14 cellular contexts compared by ENCODE assay signal in genomic region chr20:4013041-4013440, GRCh38. TPM values are rescaled to one million over a fixed set of nuclear protein-coding genes. Genes with fewer than 3 reads are reported as not detected.
DNase-seq lines count a peak whose midpoint lies in the region; ATAC-seq and TF ChIP-seq lines count a peak whose summit lies in the region.
"Had no signal": no experiment of that assay in that cellular context is flagged by ENCODE, and none has a peak within 500 bp of the region (broad histone marks: within the 10 kb centered on the region; RNA-seq: fewer than 3 reads in every experiment).

No MANE protein-coding gene starts in this region.

- DNase-seq in dorsolateral prefrontal cortex: no peak
- DNase-seq in mesenchymal stem cell: peak; percentile 40
- DNase-seq in upper lobe of left lung: no peak
- DNase-seq in testis: no peak
- DNase-seq in NCI-H1694 treated with DMSO at 0.1 percent for 48 hours (lab: John Stamatoyannopoulos, UW): no peak
- no peak for DNase-seq in T-cell
- DNase-seq: activated CD4-positive, alpha-beta T cell treated with anti-CD3 and anti-CD28 coated beads, Interleukin-2, amount 50 U/mL, for 4 hours; activated T-cell treated with anti-CD3 and anti-CD28 coated beads, Interleukin-2, amount 50 U/mL, for 4 hours; left ventricle myocardium superior; NCI-H1436 treated with DMSO at 0.1 percent for 48 hours; right cardiac atrium had no signal

- CTCF ChIA-PET in T-cell (lab: Charles Lee): interaction anchor here in 1 of 2 donors (1.2 kb wide), 1 partner anchor 69 kb away, joined by 3 read pairs; no protein-coding TSS in a partner anchor

- no peak overlapping the region for H2AK5ac ChIP-seq in mesenchymal stem cell (ENCODE audit: low read length, severe bottlenecking)

- no peak overlapping the region for H2BK120ac ChIP-seq in mesenchymal stem cell (ENCODE audit: low read depth, low read length)

- H3K36me3 Mint-ChIP-seq in T-cell: peaks cover 16% of the 10 kb centered on the region

- no peaks in the 10 kb centered on the region for H3K27me3 Mint-ChIP-seq in T-cell

- no peak overlapping the region for H3K4ac ChIP-seq in mesenchymal stem cell (ENCODE audit: low read depth in 1 of 2, low read length in 2 of 2)

- H4K20me1 ChIP-seq in Loucy (ENCODE audit: insufficient read depth, low read length, poor library complexity, severe bottlenecking): peaks cover 36% of the 10 kb centered on the region

- H3K36me3 ChIP-seq in Loucy (ENCODE audit: insufficient read depth, low read length) (no peaks in the 10 kb centered on the region; the same call in 1 of the 2 replicates), mesenchymal stem cell (ENCODE audit: control insufficient read depth in 1 of 2, insufficient read depth in 2 of 2, low read depth in 1 of 2, low read length in 2 of 2) (peaks cover 0 to 33% of the 10 kb centered on the region in 2 experiments), upper lobe of left lung (no peaks in the 10 kb centered on the region), testis (ENCODE audit: low read depth, missing control alignments) (no peaks in the 10 kb centered on the region)
- H3K36me3 ChIP-seq: HAP-1 had no signal

- no peak overlapping the region for H2BK15ac ChIP-seq in mesenchymal stem cell (ENCODE audit: low read depth, poor library complexity, severe bottlenecking)

- H4K8ac ChIP-seq in mesenchymal stem cell (ENCODE audit: low read length): no peak overlapping the region

- no peak overlapping the region for H2BK12ac ChIP-seq in mesenchymal stem cell (ENCODE audit: low read length in 2 of 2)

- H3K4me2 ChIP-seq in Loucy (ENCODE audit: low read depth, low read length, poor library complexity, severe bottlenecking) (peak overlapping the region; percentile 91), mesenchymal stem cell (ENCODE audit: low read length, poor library complexity, severe bottlenecking) (no peak overlapping the region)

- H3K79me2 ChIP-seq in Loucy (ENCODE audit: insufficient read depth, low read length): peaks cover 62% of the 10 kb centered on the region

- H3K9me3 ChIP-seq in Loucy (ENCODE audit: insufficient read depth, low read depth, low read length): no peaks in the 10 kb centered on the region
- H3K9me3 ChIP-seq in mesenchymal stem cell (ENCODE audit: control insufficient read depth, low read length): no peaks in the 10 kb centered on the region
- H3K9me3 ChIP-seq in upper lobe of left lung: no peaks in the 10 kb centered on the region
- no peaks in the 10 kb centered on the region for H3K9me3 ChIP-seq in testis
- H3K9me3 ChIP-seq: HAP-1 had no signal

- POLR2A ChIA-PET in T-cell (lab: Charles Lee): interaction anchor here (0.6 to 0.7 kb wide), 4 partner anchors 25 to 199 kb away, joined by 3 to 4 read pairs (median 4); no protein-coding TSS in a partner anchor

- TF ChIP-seq EP300 in upper lobe of left lung (IDR thresholded peaks at IDR 0.05): no peak

- H3K18ac ChIP-seq in mesenchymal stem cell (ENCODE audit: low read depth in 1 of 2, low read length in 2 of 2): no peak overlapping the region

- no peak overlapping the region for H2BK5ac ChIP-seq in mesenchymal stem cell (ENCODE audit: low read depth, low read length, poor library complexity, severe bottlenecking)

- peaks cover 48% of the 10 kb centered on the region for H3K4me1 ChIP-seq in Loucy (ENCODE audit: insufficient read depth, low read length, poor library complexity, severe bottlenecking)
- H3K4me1 ChIP-seq in mesenchymal stem cell (ENCODE audit: control insufficient read depth, insufficient read depth, low read depth, low read length): no peaks in the 10 kb centered on the region
- H3K4me1 ChIP-seq in upper lobe of left lung: peaks cover 41 to 54% (median 46%) of the 10 kb centered on the region in 4 donors
- H3K4me1 ChIP-seq in testis: peaks cover 9% of the 10 kb centered on the region

- peak overlapping the region; percentile 81 for H3K9ac ChIP-seq in Loucy (ENCODE audit: low read depth, low read length, poor library complexity, severe bottlenecking)
- H3K9ac ChIP-seq in mesenchymal stem cell (ENCODE audit: low read length): peak overlapping the region; percentile 97

- H3K27ac Mint-ChIP-seq in T-cell: no peak overlapping the region
- H3K27ac Mint-ChIP-seq: activated naive CD4-positive, alpha-beta T cell treated with anti-CD3 and anti-CD28 coated beads, Interleukin-2, amount 50 U/mL, for 72 hours had no signal

- no peak overlapping the region for H3K23ac ChIP-seq in mesenchymal stem cell (ENCODE audit: low read length in 2 of 2)

- H3K4me3 Mint-ChIP-seq in T-cell: no peak overlapping the region

- H3K4me1 Mint-ChIP-seq in T-cell: peaks cover 34 to 41% (median 41%) of the 10 kb centered on the region in 3 donors

- H4K91ac ChIP-seq in mesenchymal stem cell (ENCODE audit: low read length): no peak overlapping the region

- intact Hi-C loops in dorsolateral prefrontal cortex (cut with DNase I): loop anchor here in 1 of 2 donors (10.0 kb wide), 1 partner anchor 88 kb away; no protein-coding TSS in a partner anchor
- intact Hi-C loops in testis (cut with DNase I; ENCODE audit: low total_unique reads): loop anchor here (10.0 kb wide), 1 partner anchor 72 kb away; no protein-coding TSS in a partner anchor

- H3K27me3 ChIP-seq in Loucy (ENCODE audit: insufficient read depth, low read length, poor library complexity, severe bottlenecking) (no peaks in the 10 kb centered on the region), dorsolateral prefrontal cortex (no peaks in the 10 kb centered on the region), mesenchymal stem cell (ENCODE audit: control insufficient read depth in 1 of 2, insufficient read depth in 1 of 2, low read length in 2 of 2) (no peaks in the 10 kb centered on the region), upper lobe of left lung (no peaks in the 10 kb centered on the region), testis (no peaks in the 10 kb centered on the region)

- no peaks in the 10 kb centered on the region for H3K9me2 ChIP-seq in Loucy (replicated peaks; ENCODE audit: low read depth, low read length)

- H3K4me3 ChIP-seq in Loucy (ENCODE audit: low read length, poor library complexity, severe bottlenecking): peak overlapping the region; percentile 92
- H3K4me3 ChIP-seq in dorsolateral prefrontal cortex: peak overlapping the region in 39 of 59 donors; percentile 5 to 92 (median 85)
- H3K4me3 ChIP-seq in mesenchymal stem cell (ENCODE audit: insufficient read depth in 1 of 2, low read depth in 1 of 2, low read length in 2 of 2): peak overlapping the region in 1 of 2 experiments; percentile 100
- peak overlapping the region in 1 of 4 donors; percentile 7 for H3K4me3 ChIP-seq in upper lobe of left lung
- H3K4me3 ChIP-seq in testis: no peak overlapping the region
- H3K4me3 ChIP-seq: HAP-1 had no signal

- peaks cover 12% of the 10 kb centered on the region for H3K79me1 ChIP-seq in mesenchymal stem cell (replicated peaks; ENCODE audit: low read length, poor library complexity, severe bottlenecking)

- peak overlapping the region in 29 of 59 donors; percentile 0 to 96 (median 34) for H3K27ac ChIP-seq in dorsolateral prefrontal cortex
- H3K27ac ChIP-seq in mesenchymal stem cell (ENCODE audit: low read length, poor library complexity, severe bottlenecking): no peak overlapping the region
- H3K27ac ChIP-seq in upper lobe of left lung: peak overlapping the region; percentile 84 to 98 (median 91)
- no peak overlapping the region for H3K27ac ChIP-seq in testis

- no peaks in the 10 kb centered on the region for H3K9me3 Mint-ChIP-seq in T-cell
- H3K9me3 Mint-ChIP-seq: activated naive CD4-positive, alpha-beta T cell treated with anti-CD3 and anti-CD28 coated beads, Interleukin-2, amount 50 U/mL, for 72 hours; activated T-cell treated with anti-CD3 and anti-CD28 coated beads, Interleukin-2, amount 50 U/mL, for 4 hours had no signal

- 94% methylated on average over 1 of the region's 2 CpGs for WGBS in mesenchymal stem cell
- 60 to 61% methylated on average over 2 of the region's 2 CpGs for WGBS in upper lobe of left lung, 2 donors
- 47 to 59% methylated on average over 2 of the region's 2 CpGs for WGBS in testis, 2 donors

- H2AFZ ChIP-seq in Loucy (ENCODE audit: low read length) (no peak overlapping the region), mesenchymal stem cell (ENCODE audit: low read depth, low read length) (no peak overlapping the region)

- TF ChIP-seq POLR2A in upper lobe of left lung (IDR thresholded peaks at IDR 0.05) (no peak), testis (IDR thresholded peaks at IDR 0.05) (no peak)

- no peak for ATAC-seq in upper lobe of left lung (ENCODE audit: low FRiP score in 2 of 2)
- no peak for ATAC-seq in T-cell (replicated peaks in 1 of 4)
- ATAC-seq: activated naive CD4-positive, alpha-beta T cell treated with anti-CD3 and anti-CD28 coated beads, Interleukin-2, amount 50 U/mL, for 72 hours; activated T-cell treated with anti-CD3 and anti-CD28 coated beads, Interleukin-2, amount 50 U/mL, for 4 hours; left ventricle myocardium superior; right cardiac atrium had no signal

- H3F3A ChIP-seq in Loucy (ENCODE audit: low read depth): no peaks in the 10 kb centered on the region

- TF ChIP-seq CTCF in Loucy (conservative IDR thresholded peaks at IDR 0.05; ENCODE audit: low read length): no peak
- peak in 1 of 56 donors; percentile 4 for TF ChIP-seq CTCF in dorsolateral prefrontal cortex (IDR thresholded peaks at IDR 0.05 in 54 of 56, conservative IDR thresholded peaks at IDR 0.05 in 2 of 56; ENCODE audit: low read depth in 1 of 56, partially characterized antibody in 56 of 56)
- no peak for TF ChIP-seq CTCF in upper lobe of left lung (IDR thresholded peaks at IDR 0.05)
- TF ChIP-seq CTCF in testis (IDR thresholded peaks at IDR 0.05): no peak

- no peak overlapping the region for H3K14ac ChIP-seq in mesenchymal stem cell (ENCODE audit: low read length in 2 of 2)

RNA-seq across cellular contexts. Expression of gene RNF24, which starts 2.3 kb away (rescaled TPM):
- 10 to 100 TPM; 25.7 to 63.7 (median 39.6) TPM for total RNA-seq in dorsolateral prefrontal cortex
- polyA plus RNA-seq in mesenchymal stem cell (2013, experiment 1 of 2): 57.4 TPM
- 56.4 TPM for polyA plus RNA-seq in mesenchymal stem cell (2013, experiment 2 of 2)
- 10 to 100 TPM; 12.0 to 28.8 (median 19.3) TPM for total RNA-seq in upper lobe of left lung
- total RNA-seq in testis: 10 to 100 TPM; 13.5 to 14.2 TPM
- 11.0 TPM for polyA plus RNA-seq in testis (ENCODE audit: insufficient read depth, low read depth, low replicate concordance)
- 10 to 100 TPM in 4 of 5 donors, 1 to 10 TPM in 1; 6.9 to 31.7 (median 23.7) TPM for total RNA-seq in T-cell

Comparison
In these comparisons a context has a peak if more than half of its experiments do, and no peak if none do; other contexts are left out.
1. H3K4me3 ChIP-seq: peak in Loucy (single experiment) and dorsolateral prefrontal cortex (39 of 59); none in testis (0 of 2).
2. H3K27ac ChIP-seq: peak in upper lobe of left lung (4 of 4); none in mesenchymal stem cell (single experiment) and testis (0 of 2).